20 cellular contexts compared by ENCODE assay signal in the genomic region with DNA sequence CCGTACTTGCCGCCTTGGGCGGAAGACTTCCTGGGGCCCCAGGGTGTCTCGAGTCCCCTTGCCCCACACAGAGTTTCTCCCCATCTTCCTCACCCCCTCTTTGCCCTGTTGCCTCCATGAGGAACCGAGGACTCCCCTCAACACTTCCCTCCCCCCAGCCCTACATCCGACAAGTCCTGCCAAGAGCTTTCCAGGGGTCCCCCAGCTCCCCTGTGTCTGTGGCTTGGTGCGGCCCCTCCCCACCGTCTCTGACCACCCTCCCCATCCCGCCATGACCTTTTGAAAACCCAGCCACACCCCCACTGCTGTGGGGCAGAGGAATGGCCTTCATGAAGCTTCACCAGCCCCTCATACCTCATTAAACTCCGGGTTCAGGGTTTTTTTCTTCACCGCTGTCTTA. TPM values are rescaled to one million over a fixed set of nuclear protein-coding genes. Genes with fewer than 3 reads are reported as not detected.
DNase-seq lines count a peak whose midpoint lies in the region; ATAC-seq, FAIRE-seq and TF ChIP-seq lines count a peak whose summit lies in the region.
"Had no signal": no experiment of that assay in that cellular context is flagged by ENCODE, and none has a peak within 500 bp of the region (broad histone marks: within the 10 kb centered on the region; RNA-seq: fewer than 3 reads in every experiment).

No MANE protein-coding gene starts in this region.

- H3K27ac ChIP-seq in right lobe of liver (no peak overlapping the region), HepG2 (ENCODE audit: extremely low read length, insufficient read depth, low read length) (no peak overlapping the region), pancreas (no peak overlapping the region), aorta (ENCODE audit: low read depth in 1 of 2, low read length in 2 of 2) (no peak overlapping the region)
- H3K27ac ChIP-seq: GM23248 had no signal

- 75% methylated on average over 8 of the region's 11 CpGs for WGBS in right lobe of liver (ENCODE audit: insufficient coverage, low coverage, low lambda C conversion rate, missing lambda C conversion rate)
- 49% methylated on average over 8 of the region's 11 CpGs for WGBS in HepG2 (ENCODE audit: low lambda C conversion rate)
- WGBS in pancreas, 2 donors, result 77 to 83% methylated on average over 10 to 11 of the region's 11 CpGs
- 71 to 78% methylated on average over 10 to 11 of the region's 11 CpGs for WGBS in aorta, 2 donors

- FAIRE-seq in HepG2 (lab: Jason Lieb, UNC) (no peak), pancreas (lab: Jason Lieb, UNC) (no peak)
- FAIRE-seq: GM18507, GM19239, HTR-8/SVneo, K562 had no signal

- no peak for TF ChIP-seq EP300 in HepG2 (IDR thresholded peaks at IDR 0.05; ENCODE audit: low read depth in 2 of 2, low read length in 2 of 2)
- no peak for TF ChIP-seq EP300 in HepG2 (CRISPR knock-in tag; IDR thresholded peaks at IDR 0.05; ENCODE audit: borderline replicate concordance)

- H4K20me1 ChIP-seq in HepG2 (ENCODE audit: insufficient read depth, low read length), result no peaks in the 10 kb centered on the region

- no peak overlapping the region for H2AFZ ChIP-seq in HepG2 (ENCODE audit: low read length)
- H2AFZ ChIP-seq: GM23248 had no signal

- H3K4me3 ChIP-seq in right lobe of liver, result no peak overlapping the region
- H3K4me3 ChIP-seq in HepG2 (replicated peaks in 1 of 3; ENCODE audit: insufficient read depth in 1 of 3, low read depth in 2 of 3, low read length in 3 of 3), result no peak overlapping the region
- no peak overlapping the region for H3K4me3 ChIP-seq in pancreas
- H3K4me3 ChIP-seq in aorta (ENCODE audit: low read length in 2 of 2), result no peak overlapping the region
- H3K4me3 ChIP-seq: GM23248, K562 had no signal

- no peak overlapping the region for H3K9ac ChIP-seq in HepG2 (ENCODE audit: insufficient read depth, low read depth, low read length)
- H3K9ac ChIP-seq: GM23248 had no signal

- peak in 2 of 3 donors; percentile 24 to 37 for DNase-seq in right lobe of liver
- DNase-seq in HepG2 (ENCODE audit: low spot score), result no peak
- peak; percentile 6 for DNase-seq in left ventricle myocardium superior
- peak in 5 of 6 donors; percentile 1 to 33 (median 10) for DNase-seq in pancreas
- peak; percentile 28 to 59 for DNase-seq in aorta
- no peak for DNase-seq in SKM-1 (lab: John Stamatoyannopoulos, UW; ENCODE audit: unreplicated experiment)
- DNase-seq in NCI-H1048 (lab: John Stamatoyannopoulos, UW), result no peak
- no peak for DNase-seq in NCI-H1105 treated with DMSO at 0.1 percent for 48 hours (lab: John Stamatoyannopoulos, UW)
- DNase-seq: DMS53; GM23248; NCI-H2107; NCI-H226; NCI-H526 treated with DMSO at 0.1 percent for 48 hours; NK-92 treated with Interleukin-12 subunit alpha and Interleukin-12 subunit beta, amount 100 ng/mL, for 24 hours had no signal

- no peaks in the 10 kb centered on the region for H3K27me3 ChIP-seq in right lobe of liver
- peaks cover 0 to 18% of the 10 kb centered on the region in 2 experiments; a peak in 3 of 5 replicates for H3K27me3 ChIP-seq in HepG2 (ENCODE audit: control insufficient read depth in 1 of 2, insufficient read depth in 2 of 2, low read length in 2 of 2)
- H3K27me3 ChIP-seq in pancreas, result no peaks in the 10 kb centered on the region
- no peaks in the 10 kb centered on the region for H3K27me3 ChIP-seq in aorta (ENCODE audit: control insufficient read depth in 1 of 2, insufficient read depth in 2 of 2, low read length in 1 of 2)

- TF ChIP-seq CTCF in right lobe of liver (IDR thresholded peaks at IDR 0.05), result no peak
- no peak for TF ChIP-seq CTCF in HepG2 (CRISPR knock-in tag; IDR thresholded peaks at IDR 0.05)
- TF ChIP-seq CTCF in pancreas (IDR thresholded peaks at IDR 0.05), result no peak

- ATAC-seq in right lobe of liver (no peak), HepG2 (no peak), left ventricle myocardium superior (no peak), pancreas (no peak), aorta (ENCODE audit: low FRiP score) (no peak)
- ATAC-seq: K562 had no signal

- no peaks in the 10 kb centered on the region for H3K79me2 ChIP-seq in HepG2 (ENCODE audit: insufficient read depth, low read length)

- in situ Hi-C loops in HepG2 (cut with HindIII; ENCODE audit: extremely low pct_ligation_motif_present, low pct_unique_long_range_greater_than_20kb), result no loop called here

- CTCF ChIA-PET in HepG2 (lab: Yijun Ruan, JAX; ENCODE audit: low intra/inter-chr PET ratio, low total read pairs), result no interaction called here

- POLR2A ChIA-PET in HepG2 (lab: Yijun Ruan, JAX), result no interaction called here

- no peak for TF ChIP-seq RAD21 in HepG2 (CRISPR knock-in tag; IDR thresholded peaks at IDR 0.05)

- no TSS peak for BruUV-seq in HepG2 (replicated peaks; lab: Mats Ljungman, UMichigan)

- intact Hi-C loops in right lobe of liver (cut with DNase I) (no loop called here), HepG2 (cut with micrococcal nuclease; ENCODE audit: unreplicated experiment) (no loop called here), left ventricle myocardium superior (cut with micrococcal nuclease) (no loop called here), pancreas (cut with DNase I) (loop anchor here in 1 of 3 donors (5.0 kb wide), 1 partner anchor 239 kb away; no protein-coding TSS in a partner anchor), aorta (cut with DNase I) (loop anchor here in 1 of 2 donors (5.0 kb wide), 1 partner anchor 554 kb away; no protein-coding TSS in a partner anchor)

- peaks cover 0 to 5% (median 0%) of the 10 kb centered on the region in 4 donors for H3K4me1 ChIP-seq in right lobe of liver
- peaks cover 46% of the 10 kb centered on the region for H3K4me1 ChIP-seq in HepG2 (ENCODE audit: insufficient read depth, low read length)
- H3K4me1 ChIP-seq in pancreas, result no peaks in the 10 kb centered on the region
- H3K4me1 ChIP-seq in aorta (ENCODE audit: control insufficient read depth in 1 of 2, insufficient read depth in 2 of 2, low read length in 2 of 2), result no peaks in the 10 kb centered on the region

- no peaks in the 10 kb centered on the region for H3K9me3 ChIP-seq in right lobe of liver
- no peaks in the 10 kb centered on the region for H3K9me3 ChIP-seq in HepG2 (ENCODE audit: low read length)
- no peaks in the 10 kb centered on the region for H3K9me3 ChIP-seq in pancreas
- H3K9me3 ChIP-seq in aorta (ENCODE audit: control insufficient read depth, low read length), result no peaks in the 10 kb centered on the region
- H3K9me3 ChIP-seq: Caco-2 had no signal

- H3K4me2 ChIP-seq in HepG2 (ENCODE audit: low read depth, low read length), result no peak overlapping the region

- no peak for TF ChIP-seq POLR2A in right lobe of liver (IDR thresholded peaks at IDR 0.05)
- TF ChIP-seq POLR2A in HepG2 (IDR thresholded peaks at IDR 0.05; ENCODE audit: insufficient read depth in 1 of 2, low read depth in 2 of 2, low read length in 2 of 2), result no peak

- H3K36me3 ChIP-seq in right lobe of liver (no peaks in the 10 kb centered on the region), HepG2 (replicated peaks in 1 of 2; ENCODE audit: control insufficient read depth in 1 of 2, insufficient read depth in 2 of 2, low read length in 2 of 2) (no peaks in the 10 kb centered on the region), pancreas (peaks cover 0 to 4% (median 0%) of the 10 kb centered on the region in 3 donors), aorta (ENCODE audit: control insufficient read depth in 1 of 2, insufficient read depth in 2 of 2, low read length in 1 of 2) (no peaks in the 10 kb centered on the region)

RNA-seq across cellular contexts. Expression of a gene that starts 11.4 kb away (rescaled TPM):
- total RNA-seq in right lobe of liver (not detected), HepG2 (2016; rRNA removed; fragmentation: Illumina TruSeq; extraction: Trizol) (not detected in 2 replicates), left ventricle myocardium superior (not detected), pancreas (under 1 TPM in 3 of 6 donors, not detected in 3; 0.38 to 0.55 (median 0.50) TPM), aorta (not detected)
- total RNA-seq in HepG2 (2016; cell fraction: cytosol; rRNA removed; fragmentation: Illumina TruSeq; extraction: Trizol; ENCODE audit: low read depth), result not detected in 2 replicates
- total RNA-seq in HepG2 (2016; cell fraction: insoluble cytoplasmic fraction; rRNA removed; fragmentation: Illumina TruSeq; extraction: Trizol), result not detected in 2 replicates
- total RNA-seq in HepG2 (2016; cell fraction: membrane; rRNA removed; fragmentation: Illumina TruSeq; extraction: Trizol), result not detected in 2 replicates
- total RNA-seq in HepG2 (2016; cell fraction: nucleus; rRNA removed; fragmentation: Illumina TruSeq; extraction: Trizol), result not detected in 2 replicates
- polyA plus RNA-seq in HepG2 (2011; rRNA removed) (not detected in 2 replicates), pancreas (not detected), aorta (not detected)
- not detected in 2 replicates for polyA plus RNA-seq in HepG2 (2011; cell fraction: cytosol; rRNA removed)
- polyA plus RNA-seq in HepG2 (2011; cell fraction: nucleus; rRNA removed), result not detected in 2 replicates
- not detected in 2 replicates for polyA plus RNA-seq in HepG2 (2012)
- not detected in 2 replicates for polyA plus RNA-seq in HepG2 (2016; cell fraction: cytosol; fragmentation: Illumina TruSeq; extraction: Trizol; ENCODE audit: low read depth)
- polyA plus RNA-seq in HepG2 (2016; cell fraction: insoluble cytoplasmic fraction; fragmentation: Illumina TruSeq; extraction: Trizol; ENCODE audit: low read depth), result not detected in 2 replicates
- not detected in 2 replicates for polyA plus RNA-seq in HepG2 (2016; cell fraction: membrane; fragmentation: Illumina TruSeq; extraction: Trizol; ENCODE audit: low read depth)
- not detected in 2 replicates for polyA plus RNA-seq in HepG2 (2016; cell fraction: nucleus; fragmentation: Illumina TruSeq; extraction: Trizol; ENCODE audit: insufficient read depth, low read depth)
- not detected in 2 replicates for polyA minus RNA-seq in HepG2 (2011; rRNA and poly(A)+ RNA removed; ENCODE audit: low replicate concordance)
- polyA minus RNA-seq in HepG2 (2011; cell fraction: cytosol; rRNA and poly(A)+ RNA removed), result not detected in 2 replicates
- not detected in 2 replicates for polyA minus RNA-seq in HepG2 (2011; cell fraction: nucleus; rRNA and poly(A)+ RNA removed)
- total RNA-seq: A673, Caco-2, GM23248, K562 had no signal
- polyA plus RNA-seq: GM23248, K562 had no signal

RNA-seq across cellular contexts. Expression of a gene that starts 32.7 kb away (rescaled TPM):
- total RNA-seq in right lobe of liver (1 to 10 TPM in 2 of 6 experiments, under 1 TPM in 4; 0.40 to 1.7 (median 0.91) TPM), HepG2 (2016; rRNA removed; fragmentation: Illumina TruSeq; extraction: Trizol) (0.22 TPM in 1 of 2 replicates, not detected in the other), left ventricle myocardium superior (3.9 TPM), pancreas (10 to 100 TPM in 4 of 6 donors, 1 to 10 TPM in 2; 4.9 to 25.1 (median 11.5) TPM), aorta (10 to 100 TPM; 16.3 to 35.3 TPM)
- total RNA-seq in HepG2 (2016; cell fraction: cytosol; rRNA removed; fragmentation: Illumina TruSeq; extraction: Trizol; ENCODE audit: low read depth), result 0.09 and 0.30 TPM in 2 replicates
- total RNA-seq in HepG2 (2016; cell fraction: insoluble cytoplasmic fraction; rRNA removed; fragmentation: Illumina TruSeq; extraction: Trizol), result 0.04 TPM in 1 of 2 replicates, not detected in the other
- 0.06 and 0.38 TPM in 2 replicates for total RNA-seq in HepG2 (2016; cell fraction: membrane; rRNA removed; fragmentation: Illumina TruSeq; extraction: Trizol)
- 0.06 TPM in 1 of 2 replicates, not detected in the other for total RNA-seq in HepG2 (2016; cell fraction: nucleus; rRNA removed; fragmentation: Illumina TruSeq; extraction: Trizol)
- polyA plus RNA-seq in HepG2 (2011; rRNA removed) (0.09 and 0.77 TPM in 2 replicates), pancreas (10 to 100 TPM in 1 of 2 donors, 1 to 10 TPM in 1; 4.3 to 12.1 TPM), aorta (under 1 TPM; 0.13 to 0.15 TPM)
- 0.21 and 0.25 TPM in 2 replicates for polyA plus RNA-seq in HepG2 (2011; cell fraction: cytosol; rRNA removed)
- polyA plus RNA-seq in HepG2 (2011; cell fraction: nucleus; rRNA removed), result 0.31 and 0.33 TPM in 2 replicates
- polyA plus RNA-seq in HepG2 (2012), result 0.05 and 0.23 TPM in 2 replicates
- 0.08 and 0.34 TPM in 2 replicates for polyA plus RNA-seq in HepG2 (2016; cell fraction: cytosol; fragmentation: Illumina TruSeq; extraction: Trizol; ENCODE audit: low read depth)
- polyA plus RNA-seq in HepG2 (2016; cell fraction: insoluble cytoplasmic fraction; fragmentation: Illumina TruSeq; extraction: Trizol; ENCODE audit: low read depth), result not detected in 2 replicates
- polyA plus RNA-seq in HepG2 (2016; cell fraction: membrane; fragmentation: Illumina TruSeq; extraction: Trizol; ENCODE audit: low read depth), result 0.33 TPM in 1 of 2 replicates, not detected in the other
- 0.22 and 0.36 TPM in 2 replicates for polyA plus RNA-seq in HepG2 (2016; cell fraction: nucleus; fragmentation: Illumina TruSeq; extraction: Trizol; ENCODE audit: insufficient read depth, low read depth)
- 0.08 TPM in 1 of 2 replicates, not detected in the other for polyA minus RNA-seq in HepG2 (2011; rRNA and poly(A)+ RNA removed; ENCODE audit: low replicate concordance)
- 0.40 TPM in 1 of 2 replicates, not detected in the other for polyA minus RNA-seq in HepG2 (2011; cell fraction: cytosol; rRNA and poly(A)+ RNA removed)
- 0.13 TPM in 1 of 2 replicates, not detected in the other for polyA minus RNA-seq in HepG2 (2011; cell fraction: nucleus; rRNA and poly(A)+ RNA removed)
- total RNA-seq: Caco-2, GM23248 had no signal
- polyA plus RNA-seq: K562 had no signal

Comparison
In these comparisons a context has a peak if more than half of its experiments do, and no peak if none do; other contexts are left out.
1. DNase-seq: peak in right lobe of liver (2 of 3), left ventricle myocardium superior (single experiment), pancreas (5 of 6) and aorta (2 of 2); none in HepG2 (single experiment), SKM-1 (single experiment), NCI-H1048 (single experiment) and NCI-H1105 treated with DMSO at 0.1 percent for 48 hours (single experiment).